In the genomic region with DNA sequence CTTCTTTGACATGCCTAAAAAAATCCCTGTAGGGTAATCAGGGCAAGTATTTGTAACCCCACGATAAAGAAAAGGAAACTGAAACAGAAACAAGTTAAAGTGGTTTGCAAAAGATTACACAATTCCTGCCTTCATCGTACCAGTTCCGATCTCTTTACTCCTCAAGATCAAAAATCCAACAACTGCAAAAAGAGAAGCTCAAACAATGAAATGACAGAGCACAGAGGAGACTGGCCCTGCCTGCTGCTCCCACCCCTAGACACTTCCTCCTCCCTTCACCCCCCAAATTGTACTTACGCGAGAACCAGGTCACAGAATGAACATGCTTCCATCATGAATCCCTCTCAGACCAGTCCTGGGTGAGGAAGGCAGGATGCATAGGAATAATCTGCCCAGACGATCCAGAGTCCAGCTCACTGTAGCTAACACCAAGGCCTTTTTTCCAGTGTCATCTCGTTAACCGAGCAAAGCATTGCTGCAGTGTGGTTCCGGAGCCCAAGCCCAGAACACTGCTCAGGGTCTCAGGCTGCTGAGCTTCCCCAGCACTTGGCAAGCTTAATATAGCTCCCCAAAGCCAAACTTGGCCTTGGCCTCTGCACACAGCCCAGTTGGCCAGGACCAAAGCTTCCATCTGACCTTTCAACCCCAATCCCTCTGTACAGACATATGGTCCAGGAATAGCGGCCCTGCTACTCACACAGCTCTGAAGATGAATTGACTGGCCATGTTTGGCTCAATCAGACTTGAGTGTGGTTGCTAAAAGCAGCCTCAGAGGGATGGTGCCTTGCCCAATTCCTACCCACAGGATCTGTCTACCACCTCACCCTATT, we compare ENCODE assay signal across 9 cellular contexts. TPM values are rescaled to one million over a fixed set of nuclear protein-coding genes. Genes with fewer than 3 reads are reported as not detected.
DNase-seq lines count a peak whose midpoint lies in the region; ATAC-seq and TF ChIP-seq lines count a peak whose summit lies in the region.
"Had no signal": no experiment of that assay in that cellular context is flagged by ENCODE, and none has a peak within 500 bp of the region (broad histone marks: within the 10 kb centered on the region; RNA-seq: fewer than 3 reads in every experiment).

No MANE protein-coding gene starts in this region.

- H3K9ac ChIP-seq in BLaER1 treated with 17β-estradiol and CSF1 and Interleukin-3, amounts not matched to agents 10 nM and 100 nM = peak overlapping the region in 8 of 11 experiments; percentile 1 to 61 (median 20); a peak in 4 of 22 replicates
- no peak overlapping the region for H3K9ac ChIP-seq in GM23248

- H3K4me3 Mint-ChIP-seq in activated T-helper 17 cell treated with anti-CD3 and anti-CD28 coated beads, Interleukin-2, amount 50 U/mL, for 72 hours = peak overlapping the region; percentile 78
- H3K4me3 Mint-ChIP-seq in GM23338 = no peak overlapping the region

- TF ChIP-seq CTCF in lower lobe of right lung (IDR thresholded peaks at IDR 0.05) (no peak), GM23338 (conservative IDR thresholded peaks at IDR 0.05; ENCODE audit: low read depth in 2 of 2) (no peak), A673 (conservative IDR thresholded peaks at IDR 0.05; ENCODE audit: low read depth, low read length) (no peak), RWPE1 (conservative IDR thresholded peaks at IDR 0.05; ENCODE audit: low read depth) (no peak)

- ATAC-seq in activated T-helper 17 cell treated with anti-CD3 and anti-CD28 coated beads, Interleukin-2, amount 50 U/mL, for 72 hours (replicated peaks) = peak; percentile 70
- ATAC-seq in lower lobe of right lung (peak; percentile 34 to 73), GM23338 (no peak)

- peaks cover 3% of the 10 kb centered on the region for H3K27me3 Mint-ChIP-seq in activated T-helper 17 cell treated with anti-CD3 and anti-CD28 coated beads, Interleukin-2, amount 50 U/mL, for 72 hours
- peaks cover 2% of the 10 kb centered on the region for H3K27me3 Mint-ChIP-seq in GM23338 (ENCODE audit: insufficient read depth, low read depth, poor library complexity)

- peak overlapping the region; percentile 32 to 78 (median 66) for H3K4me2 ChIP-seq in BLaER1 treated with 17β-estradiol and CSF1 and Interleukin-3, amounts not matched to agents 10 nM and 100 nM
- H3K4me2 ChIP-seq in GM23248 (ENCODE audit: unreplicated experiment) (no peak overlapping the region), GM23338 (no peak overlapping the region)

- H3K4me3 ChIP-seq in BLaER1 treated with 17β-estradiol and CSF1 and Interleukin-3, amounts not matched to agents 10 nM and 100 nM = peak overlapping the region in 2 of 10 experiments; percentile 3 to 24; a peak in 2 of 20 replicates
- no peak overlapping the region for H3K4me3 ChIP-seq in GM23248
- peak overlapping the region; percentile 32 for H3K4me3 ChIP-seq in lower lobe of right lung
- no peak overlapping the region for H3K4me3 ChIP-seq in GM23338
- no peak overlapping the region for H3K4me3 ChIP-seq in A673 (ENCODE audit: low read depth, low read length, poor library complexity, severe bottlenecking)

- H3K79me2 ChIP-seq in GM23248 (ENCODE audit: insufficient read depth) (no peaks in the 10 kb centered on the region), GM23338 (replicated peaks; ENCODE audit: insufficient read depth) (no peaks in the 10 kb centered on the region)

- peaks cover 11 to 31% (median 19%) of the 10 kb centered on the region in 10 experiments; a peak in 19 of 20 replicates for H3K4me1 ChIP-seq in BLaER1 treated with 17β-estradiol and CSF1 and Interleukin-3, amounts not matched to agents 10 nM and 100 nM
- H3K4me1 ChIP-seq in GM23248 (ENCODE audit: insufficient read depth) (no peaks in the 10 kb centered on the region), lower lobe of right lung (peaks cover 25% of the 10 kb centered on the region), GM23338 (ENCODE audit: insufficient read depth) (no peaks in the 10 kb centered on the region), A673 (ENCODE audit: insufficient read depth, low read length, poor library complexity, severe bottlenecking) (no peaks in the 10 kb centered on the region)

- no peaks in the 10 kb centered on the region for H3K9me2 ChIP-seq in GM23248 (ENCODE audit: insufficient read depth)
- no peaks in the 10 kb centered on the region for H3K9me2 ChIP-seq in GM23338 (ENCODE audit: insufficient read depth)

- H3F3A ChIP-seq in GM23248 (ENCODE audit: insufficient read depth) (no peaks in the 10 kb centered on the region), GM23338 (replicated peaks; ENCODE audit: low read depth) (no peaks in the 10 kb centered on the region)

- in situ Hi-C loops in GM23248 (cut with MboI) = no loop called here

- peaks cover 14% of the 10 kb centered on the region for H3K4me1 Mint-ChIP-seq in activated T-helper 17 cell treated with anti-CD3 and anti-CD28 coated beads, Interleukin-2, amount 50 U/mL, for 72 hours
- no peaks in the 10 kb centered on the region for H3K4me1 Mint-ChIP-seq in GM23338

- no peaks in the 10 kb centered on the region for H3K9me3 Mint-ChIP-seq in activated T-helper 17 cell treated with anti-CD3 and anti-CD28 coated beads, Interleukin-2, amount 50 U/mL, for 72 hours
- H3K9me3 Mint-ChIP-seq in GM23338 = no peaks in the 10 kb centered on the region

- H2AFZ ChIP-seq in GM23248 (peak overlapping the region; percentile 39; the same call in 1 of the 2 replicates), GM23338 (no peak overlapping the region)

- CTCF ChIA-PET in A673 (lab: Charles Lee) (no interaction called here), RWPE1 (lab: Yijun Ruan, JAX) (no interaction called here)

- no TSS peak for BruUV-seq in A673 (replicated peaks; lab: Mats Ljungman, UMichigan)

- POLR2A ChIA-PET in A673 (lab: Charles Lee; ENCODE audit: low non-redundant PET) = no interaction called here
- POLR2A ChIA-PET in RWPE1 (lab: Yijun Ruan, JAX; ENCODE audit: low non-redundant PET) = no interaction called here

- H3K36me3 ChIP-seq in BLaER1 treated with 17β-estradiol and CSF1 and Interleukin-3, amounts not matched to agents 10 nM and 100 nM = no peaks in the 10 kb centered on the region
- H3K36me3 ChIP-seq in GM23248 (ENCODE audit: low read depth) (no peaks in the 10 kb centered on the region), lower lobe of right lung (no peaks in the 10 kb centered on the region), GM23338 (ENCODE audit: insufficient read depth) (no peaks in the 10 kb centered on the region), A673 (ENCODE audit: insufficient read depth, low read length, poor library complexity, severe bottlenecking) (no peaks in the 10 kb centered on the region)

- DNase-seq in GM23248 = peak; percentile 15
- no peak for DNase-seq in lower lobe of right lung
- no peak for DNase-seq in GM23338 (ENCODE audit: low spot score)
- DNase-seq in A673 (ENCODE audit: low spot score) = no peak
- no peak for DNase-seq in DMS 273 (lab: John Stamatoyannopoulos, UW; ENCODE audit: unreplicated experiment)
- no peak for DNase-seq in RWPE1 (ENCODE audit: low spot score)

- WGBS in GM23248 (ENCODE audit: low coverage in 1 of 2, low lambda C conversion rate in 2 of 2, missing lambda C conversion rate in 2 of 2), 2 experiments = 35 to 38% methylated on average over 10 of the region's 10 CpGs

- H3K27ac Mint-ChIP-seq in activated T-helper 17 cell treated with anti-CD3 and anti-CD28 coated beads, Interleukin-2, amount 50 U/mL, for 72 hours = peak overlapping the region; percentile 80
- H3K27ac Mint-ChIP-seq in GM23338 = no peak overlapping the region

- no peaks in the 10 kb centered on the region for H4K20me1 ChIP-seq in BLaER1 treated with 17β-estradiol and CSF1 and Interleukin-3, amounts not matched to agents 10 nM and 100 nM
- no peaks in the 10 kb centered on the region for H4K20me1 ChIP-seq in GM23248 (ENCODE audit: insufficient read depth)
- H4K20me1 ChIP-seq in GM23338 (replicated peaks; ENCODE audit: insufficient read depth) = no peaks in the 10 kb centered on the region

- no peaks in the 10 kb centered on the region for H3K36me3 Mint-ChIP-seq in activated T-helper 17 cell treated with anti-CD3 and anti-CD28 coated beads, Interleukin-2, amount 50 U/mL, for 72 hours (ENCODE audit: low read depth)
- H3K36me3 Mint-ChIP-seq in GM23338 (ENCODE audit: low read depth) = no peaks in the 10 kb centered on the region

- H3K9me3 ChIP-seq in BLaER1 treated with 17β-estradiol and CSF1 and Interleukin-3, amounts not matched to agents 10 nM and 100 nM (replicated peaks in 1 of 11) = peaks cover 0 to 5% (median 0%) of the 10 kb centered on the region in 11 experiments; a peak in 2 of 22 replicates
- H3K9me3 ChIP-seq in GM23248 (ENCODE audit: low read depth) (no peaks in the 10 kb centered on the region), lower lobe of right lung (no peaks in the 10 kb centered on the region), A673 (ENCODE audit: low read depth, low read length, poor library complexity, severe bottlenecking) (no peaks in the 10 kb centered on the region)

- intact Hi-C loops in lower lobe of right lung (cut with DNase I) = no loop called here
- intact Hi-C loops in A673 (cut with micrococcal nuclease; ENCODE audit: unreplicated experiment) = no loop called here

- no peaks in the 10 kb centered on the region for H3K27me3 ChIP-seq in BLaER1 treated with 17β-estradiol and CSF1 and Interleukin-3, amounts not matched to agents 10 nM and 100 nM
- H3K27me3 ChIP-seq in GM23248 (replicated peaks; ENCODE audit: insufficient read depth) (peaks cover 10% of the 10 kb centered on the region; the same call in 1 of the 2 replicates), lower lobe of right lung (ENCODE audit: low read depth) (no peaks in the 10 kb centered on the region), GM23338 (ENCODE audit: insufficient read depth) (no peaks in the 10 kb centered on the region), A673 (replicated peaks; ENCODE audit: insufficient read depth, low read depth, low read length, poor library complexity) (no peaks in the 10 kb centered on the region)

- peak overlapping the region in 7 of 11 experiments; percentile 53 to 70 (median 60); a peak in 15 of 22 replicates for H3K27ac ChIP-seq in BLaER1 treated with 17β-estradiol and CSF1 and Interleukin-3, amounts not matched to agents 10 nM and 100 nM
- no peak overlapping the region for H3K27ac ChIP-seq in GM23248
- H3K27ac ChIP-seq in lower lobe of right lung = peak overlapping the region; percentile 66
- H3K27ac ChIP-seq in GM23338 (ENCODE audit: low read depth) = no peak overlapping the region
- H3K27ac ChIP-seq in A673 (ENCODE audit: low read depth, low read length, poor library complexity, severe bottlenecking) = no peak overlapping the region
- no peak overlapping the region for H3K27ac ChIP-seq in RWPE1
- H3K27ac ChIP-seq: VCaP had no signal

TF ChIP-seq in GM23338, 12 proteins besides CTCF, POLR2A, EP300 and RAD21 (continues in another document):
- no peak for TF ChIP-seq NANOG (IDR thresholded peaks at IDR 0.05; ENCODE audit: borderline replicate concordance)

RNA-seq across cellular contexts. Expression of a gene that starts 20.3 kb away (rescaled TPM):
- total RNA-seq in GM23248 (2014; rRNA removed; shearing (Covaris generic)) = not detected in 2 replicates
- 0.09 TPM in 1 of 2 replicates, not detected in the other for polyA plus RNA-seq in GM23248 (2016; fragmentation: Nextera tagmentation; extraction: Ambion mirVana)
- not detected for total RNA-seq in activated T-helper 17 cell treated with anti-CD3 and anti-CD28 coated beads, Interleukin-2, amount 50 U/mL, for 72 hours
- total RNA-seq in lower lobe of right lung = 8.4 TPM
- not detected in 2 replicates for total RNA-seq in GM23338 (2014; rRNA removed; shearing (Covaris generic))
- not detected in 2 replicates for polyA plus RNA-seq in GM23338 (2016; fragmentation: Nextera tagmentation; extraction: Ambion mirVana)
- not detected in 2 replicates for total RNA-seq in A673 (2021)

Comparison
In these comparisons a context has a peak if more than half of its experiments do, and no peak if none do; other contexts are left out.
1. H3K27ac ChIP-seq: peak in BLaER1 treated with 17β-estradiol and CSF1 and Interleukin-3, amounts not matched to agents 10 nM and 100 nM (7 of 11) and lower lobe of right lung (single experiment); none in GM23248 (single experiment), GM23338 (single experiment), A673 (single experiment) and RWPE1 (single experiment).
2. H3K4me2 ChIP-seq: peak in BLaER1 treated with 17β-estradiol and CSF1 and Interleukin-3, amounts not matched to agents 10 nM and 100 nM (11 of 11); none in GM23248 (single experiment) and GM23338 (single experiment).